In genomic region chr3:28149960-28150359, GRCh38 we compare ENCODE assay signal across 35 cellular contexts.
"Had no signal": no experiment of that assay in that cellular context is flagged by ENCODE, and none has a peak within 500 bp of the region (broad histone marks: within the 10 kb centered on the region; RNA-seq: fewer than 3 reads in every experiment).

No MANE protein-coding gene starts in this region.

- H3K9me3 Mint-ChIP-seq: activated T-cell treated with anti-CD3 and anti-CD28 coated beads, Interleukin-2, amount 50 U/mL, for 72 hours; activated T-helper 17 cell treated with anti-CD3 and anti-CD28 coated beads, Interleukin-2, amount 50 U/mL, for 72 hours had no signal

- DNase-seq: activated B cell treated with CpG ODN at 0.5 μM for 24 hours; activated CD4-positive, alpha-beta memory T cell treated with anti-CD3 and anti-CD28 coated beads for 36 hours; activated CD4-positive, alpha-beta T cell treated with anti-CD3 and anti-CD28 coated beads for 4 hours; activated CD4-positive, alpha-beta T cell treated with anti-CD3 and anti-CD28 coated beads, Interleukin-2, amount 10 ng/mL, durations not matched to agents 24 days and 14 days; activated CD4-positive, alpha-beta T cell treated with anti-CD3 and anti-CD28 coated beads, Interleukin-2, amount 50 U/mL, for 1 hour; activated CD4-positive, alpha-beta T cell treated with anti-CD3 and anti-CD28 coated beads, Interleukin-2, amount 50 U/mL, for 4 hours; activated CD4-positive, CD25-positive, alpha-beta regulatory T cell treated with anti-CD3 and anti-CD28 coated beads, Interleukin-2, amount 50 U/mL, for 72 hours; activated CD8-positive, alpha-beta memory T cell treated with anti-CD3 and anti-CD28 coated beads, Interleukin-2, amount 50 U/mL, for 4 hours; activated effector memory CD4-positive, alpha-beta T cell treated with anti-CD3 and anti-CD28 coated beads, Interleukin-2, amount 50 U/mL, for 16 hours; activated gamma-delta T cell treated with Interleukin-2 at 50 U/mL for 16 hours; activated naive CD4-positive, alpha-beta T cell; activated naive CD4-positive, alpha-beta T cell treated with anti-CD3 and anti-CD28 coated beads for 36 hours; activated naive CD4-positive, alpha-beta T cell treated with anti-CD3 and anti-CD28 coated beads, Interleukin-2, amount 50 U/mL, for 16 hours; activated naive CD8-positive, alpha-beta T cell treated with anti-CD3 and anti-CD28 coated beads for 36 hours; activated T-cell treated with anti-CD3 and anti-CD28 coated beads for 4 hours; activated T-cell treated with anti-CD3 and anti-CD28 coated beads, Interleukin-2, amount 50 U/mL, for 1 hour; activated T-cell treated with anti-CD3 and anti-CD28 coated beads, Interleukin-2, amount 50 U/mL, for 4 hours; activated T-cell treated with anti-CD3 and anti-CD28 coated beads, Interleukin-2, amount 50 U/mL, for 72 hours; adrenal gland; amniotic stem cell; aorta; brain microvascular endothelial cell; central memory CD4-positive, alpha-beta T cell; T-helper 1 cell; T-helper 2 cell; T-helper 9 cell had no signal

- H3K9me3 ChIP-seq: adrenal gland, body of pancreas, breast epithelium had no signal

- H3K4me3 ChIP-seq: adrenal gland, body of pancreas, breast epithelium had no signal

- H3K27me3 ChIP-seq: adrenal gland, body of pancreas, brain microvascular endothelial cell, breast epithelium had no signal

- H3K27ac Mint-ChIP-seq: activated B cell treated with CpG ODN at 0.5 μM for 24 hours; activated CD4-positive, alpha-beta memory T cell treated with anti-CD3 and anti-CD28 coated beads for 36 hours; activated CD4-positive, alpha-beta T cell treated with anti-CD3 and anti-CD28 coated beads, Interleukin-2, amount 10 ng/mL, durations not matched to agents 24 days and 14 days; activated CD8-positive, alpha-beta T cell treated with anti-CD3 and anti-CD28 coated beads for 36 hours; activated naive CD4-positive, alpha-beta T cell treated with anti-CD3 and anti-CD28 coated beads for 36 hours; activated naive CD4-positive, alpha-beta T cell treated with anti-CD3 and anti-CD28 coated beads, Interleukin-2, amount 50 U/mL, for 72 hours; activated naive CD8-positive, alpha-beta T cell treated with anti-CD3 and anti-CD28 coated beads for 36 hours; activated T-cell treated with anti-CD3 and anti-CD28 coated beads, Interleukin-2, amount 50 U/mL, for 72 hours; activated T-helper 1 cell treated with anti-CD3 and anti-CD28 coated beads, Interleukin-12 subunit alpha, Interleukin-12 subunit beta, Interleukin-2, Interleukin-4 antibody, amounts not matched to agents 30 ng/mL and 10 ng/mL and 1 ng/mL, durations not matched to agents 14 hours and 24 hours and 36 hours; activated T-helper 17 cell treated with anti-CD3 and anti-CD28 coated beads, Interleukin-2, amount 50 U/mL, for 72 hours; T-helper 1 cell treated with Interleukin-12 subunit alpha and Interleukin-12 subunit beta and Interleukin-4 antibody, amounts not matched to agents 30 μg/mL and 1 μg/mL, for 36 hours; T-helper 2 cell treated with Interferon-gamma antibody and Interleukin-4, amounts not matched to agents 5 μg/mL and 100 μg/mL, for 36 hours had no signal

- H3K27ac ChIP-seq: body of pancreas, brain microvascular endothelial cell, breast epithelium, VCaP had no signal

- H3K4me1 ChIP-seq: breast epithelium had no signal

- ATAC-seq: activated CD8-positive, alpha-beta T cell treated with anti-CD3 and anti-CD28 coated beads for 36 hours; activated naive CD4-positive, alpha-beta T cell treated with anti-CD3 and anti-CD28 coated beads, Interleukin-2, amount 50 U/mL, for 72 hours; activated T-cell treated with anti-CD3 and anti-CD28 coated beads, Interleukin-2, amount 50 U/mL, for 4 hours; activated T-cell treated with anti-CD3 and anti-CD28 coated beads, Interleukin-2, amount 50 U/mL, for 72 hours; activated T-helper 17 cell treated with anti-CD3 and anti-CD28 coated beads, Interleukin-2, amount 50 U/mL, for 72 hours; body of pancreas had no signal

- H3K36me3 Mint-ChIP-seq: activated naive CD4-positive, alpha-beta T cell treated with anti-CD3 and anti-CD28 coated beads, Interleukin-2, amount 50 U/mL, for 72 hours; activated naive CD8-positive, alpha-beta T cell treated with anti-CD3 and anti-CD28 coated beads for 36 hours had no signal

- H3K36me3 ChIP-seq: adrenal gland, brain microvascular endothelial cell, breast epithelium had no signal

- H3K27me3 Mint-ChIP-seq: activated B cell treated with CpG ODN at 0.5 μM for 24 hours; activated CD4-positive, alpha-beta memory T cell treated with anti-CD3 and anti-CD28 coated beads for 36 hours; activated CD8-positive, alpha-beta T cell treated with anti-CD3 and anti-CD28 coated beads for 36 hours; activated naive CD8-positive, alpha-beta T cell treated with anti-CD3 and anti-CD28 coated beads for 36 hours; activated T-helper 17 cell treated with anti-CD3 and anti-CD28 coated beads, Interleukin-2, amount 50 U/mL, for 72 hours had no signal

- H3K4me3 Mint-ChIP-seq: activated B cell treated with CpG ODN at 0.5 μM for 24 hours; activated CD4-positive, alpha-beta memory T cell treated with anti-CD3 and anti-CD28 coated beads for 36 hours; activated CD4-positive, alpha-beta T cell treated with anti-CD3 and anti-CD28 coated beads, Interleukin-2, amount 10 ng/mL, durations not matched to agents 24 days and 14 days; activated CD8-positive, alpha-beta T cell treated with anti-CD3 and anti-CD28 coated beads for 36 hours; activated naive CD4-positive, alpha-beta T cell treated with anti-CD3 and anti-CD28 coated beads for 36 hours; activated naive CD8-positive, alpha-beta T cell treated with anti-CD3 and anti-CD28 coated beads for 36 hours; activated T-cell treated with anti-CD3 and anti-CD28 coated beads, Interleukin-2, amount 50 U/mL, for 4 hours; activated T-cell treated with anti-CD3 and anti-CD28 coated beads, Interleukin-2, amount 50 U/mL, for 72 hours; activated T-helper 1 cell treated with anti-CD3 and anti-CD28 coated beads, Interleukin-12 subunit alpha, Interleukin-12 subunit beta, Interleukin-2, Interleukin-4 antibody, amounts not matched to agents 30 ng/mL and 10 ng/mL and 1 ng/mL, durations not matched to agents 14 hours and 24 hours and 36 hours; activated T-helper 17 cell treated with anti-CD3 and anti-CD28 coated beads, Interleukin-2, amount 50 U/mL, for 72 hours; T-helper 1 cell treated with Interleukin-12 subunit alpha and Interleukin-12 subunit beta and Interleukin-4 antibody, amounts not matched to agents 30 μg/mL and 1 μg/mL, for 36 hours; T-helper 2 cell treated with Interferon-gamma antibody and Interleukin-4, amounts not matched to agents 5 μg/mL and 100 μg/mL, for 36 hours had no signal

- H3K4me1 Mint-ChIP-seq: activated B cell treated with CpG ODN at 0.5 μM for 24 hours; activated T-helper 17 cell treated with anti-CD3 and anti-CD28 coated beads, Interleukin-2, amount 50 U/mL, for 72 hours had no signal
